ENCODE assay signal across 1 cellular context in the genomic region with DNA sequence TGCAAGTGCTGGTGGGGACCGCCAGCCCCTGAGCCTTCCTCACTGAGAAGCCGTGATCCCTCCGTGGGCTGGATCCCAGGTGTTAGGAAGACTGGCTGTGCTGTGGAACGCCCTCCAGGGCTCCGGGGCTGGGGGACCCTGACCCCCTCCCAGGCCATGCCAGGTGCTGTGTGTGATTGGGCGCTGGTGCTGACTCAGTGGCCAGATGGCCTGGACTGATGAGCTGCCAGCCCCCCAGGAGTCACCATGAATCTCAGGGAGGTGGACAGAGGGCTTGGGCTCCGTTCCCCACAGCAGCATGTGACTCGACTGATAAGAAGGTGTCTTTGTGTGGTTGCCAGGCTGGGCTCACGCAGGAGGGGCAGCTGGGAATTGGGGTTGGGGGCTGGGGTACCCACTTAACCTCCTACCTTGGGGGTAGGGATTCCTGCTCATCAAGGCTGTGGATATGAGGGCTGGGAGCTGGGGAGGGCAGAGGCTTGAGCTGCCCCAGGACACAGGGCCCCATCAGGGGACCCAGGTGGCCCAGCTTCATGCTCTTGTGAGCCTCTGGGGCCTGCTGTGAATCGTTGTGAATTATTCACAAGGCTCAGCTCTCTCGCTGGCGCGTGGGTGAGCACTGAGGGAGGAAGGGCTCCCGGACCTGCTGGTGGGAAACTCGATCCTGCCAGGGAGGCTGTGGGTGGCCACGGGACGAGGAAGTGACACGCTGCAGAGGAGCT.
A peak's percentile ranks its signal among the peaks of the same experiment; 100 is the strongest.
TF ChIP-seq lines count a peak whose summit lies in the region.

No MANE protein-coding gene starts in this region.

TF ChIP-seq in HepG2, 621 proteins besides CTCF, POLR2A, EP300 and RAD21:
- TF ChIP-seq FOSL2 (CRISPR knock-in tag; IDR thresholded peaks at IDR 0.05), result peak; percentile 20; the same call in 1 of the 2 replicates
